ENCODE assay signal across 8 cellular contexts in genomic region chr3:50567011-50567385, GRCh38. TPM values are rescaled to one million over a fixed set of nuclear protein-coding genes. Genes with fewer than 3 reads are reported as not detected.
DNase-seq lines count a peak whose midpoint lies in the region; TF ChIP-seq lines count a peak whose summit lies in the region.

No MANE protein-coding gene starts in this region.

- H3K9me2 ChIP-seq in hepatocyte (replicated peaks; ENCODE audit: insufficient read depth): no peaks in the 10 kb centered on the region

- no peaks in the 10 kb centered on the region for H3K9me3 ChIP-seq in hepatocyte (ENCODE audit: low read depth)

- H3K4me2 ChIP-seq in hepatocyte: peak overlapping the region; percentile 84

- DNase-seq in GM12865 (ENCODE audit: low read depth) (no peak), hepatocyte (ENCODE audit: low spot score) (no peak), NCI-H2171 (lab: John Stamatoyannopoulos, UW) (no peak), NCI-H526 (lab: John Stamatoyannopoulos, UW) (no peak), NOMO-1 treated with DMSO at 0.1 percent for 48 hours (lab: John Stamatoyannopoulos, UW; ENCODE audit: unreplicated experiment) (no peak), retina (no peak)

- H3K36me3 ChIP-seq in hepatocyte (replicated peaks; ENCODE audit: insufficient read depth, low read depth): no peaks in the 10 kb centered on the region

- H3K79me2 ChIP-seq in hepatocyte: peaks cover 10% of the 10 kb centered on the region

- TF ChIP-seq CTCF in GM12865 (IDR thresholded peaks at IDR 0.05; ENCODE audit: insufficient read depth, low read depth, low read length, missing control alignments) (no peak), WI38 (IDR thresholded peaks at IDR 0.05; ENCODE audit: low read depth, low read length) (no peak), hepatocyte (IDR thresholded peaks at IDR 0.05; ENCODE audit: poor library complexity) (no peak)

- H3K27ac ChIP-seq in hepatocyte (peak overlapping the region; percentile 39), skin epidermis (peak overlapping the region in 17 of 21 experiments; percentile 22 to 91 (median 65))

- H3K4me3 ChIP-seq in GM12865 (ENCODE audit: low read depth, low read length) (peak overlapping the region; percentile 43), WI38 (ENCODE audit: low read depth, low read length) (peak overlapping the region; percentile 66), hepatocyte (peak overlapping the region; percentile 38), skin epidermis (peak overlapping the region; percentile 31 to 50 (median 45))

- H3K4me1 ChIP-seq in hepatocyte (ENCODE audit: insufficient read depth): peaks cover 17% of the 10 kb centered on the region

- H4K20me1 ChIP-seq in hepatocyte (ENCODE audit: insufficient read depth, poor library complexity, severe bottlenecking): no peaks in the 10 kb centered on the region

- no peaks in the 10 kb centered on the region for H3K27me3 ChIP-seq in hepatocyte

- WGBS in hepatocyte (ENCODE audit: low lambda C conversion rate, missing lambda C conversion rate): 20% methylated on average over 11 of the region's 11 CpGs

- peak overlapping the region; percentile 67 for H2AFZ ChIP-seq in hepatocyte

RNA-seq across cellular contexts. Expression of gene C3orf18, which starts 0.5 kb away (rescaled TPM):
- total RNA-seq in hepatocyte: 4.7 and 5.6 TPM in 2 replicates
- 2.9 and 6.1 TPM in 2 replicates for polyA plus RNA-seq in hepatocyte

RNA-seq across cellular contexts. Expression of gene HEMK1, which starts 2.3 kb away (rescaled TPM):
- total RNA-seq in hepatocyte: 18.5 and 18.6 TPM in 2 replicates
- 21.8 and 27.2 TPM in 2 replicates for polyA plus RNA-seq in hepatocyte

RNA-seq across cellular contexts. Expression of gene CISH, which starts 44.6 kb away (rescaled TPM):
- 4.0 and 5.9 TPM in 2 replicates for total RNA-seq in hepatocyte
- 9.0 and 15.3 TPM in 2 replicates for polyA plus RNA-seq in hepatocyte

RNA-seq across cellular contexts. Expression of gene MAPKAPK3, which starts 50.0 kb away (rescaled TPM):
- total RNA-seq in hepatocyte: 40.5 and 43.0 TPM in 2 replicates
- 40.9 and 43.1 TPM in 2 replicates for polyA plus RNA-seq in hepatocyte
